24 cellular contexts compared by ENCODE assay signal in genomic region chr7:8068892-8069686, GRCh38.
A peak's percentile ranks its signal among the peaks of the same experiment; 100 is the strongest.
DNase-seq lines count a peak whose midpoint lies in the region; ATAC-seq and TF ChIP-seq lines count a peak whose summit lies in the region.
"Had no signal": no experiment of that assay in that cellular context is flagged by ENCODE, and none has a peak within 500 bp of the region (broad histone marks: within the 10 kb centered on the region; RNA-seq: fewer than 3 reads in every experiment).

No MANE protein-coding gene starts in this region.

- no peak overlapping the region for H3K14ac ChIP-seq in trophoblast cell (ENCODE audit: low read length)

- H3K4me1 ChIP-seq in CD4-positive, CD25-positive, alpha-beta regulatory T cell (ENCODE audit: control insufficient read depth, insufficient read depth, low read length, poor library complexity, severe bottlenecking), result peaks cover 12% of the 10 kb centered on the region
- H3K4me1 ChIP-seq in trophoblast cell (ENCODE audit: control insufficient read depth in 1 of 2, insufficient read depth in 2 of 2, low read length in 2 of 2), result no peaks in the 10 kb centered on the region
- H3K4me1 ChIP-seq: lower lobe of right lung had no signal

- H3K9me3 Mint-ChIP-seq in CD4-positive, CD25-positive, alpha-beta regulatory T cell, result peaks cover 0 to 4% (median 0%) of the 10 kb centered on the region in 7 donors
- H3K9me3 Mint-ChIP-seq in brain, result peaks cover 7 to 27% (median 23%) of the 10 kb centered on the region in 5 experiments
- H3K9me3 Mint-ChIP-seq: activated naive CD4-positive, alpha-beta T cell treated with anti-CD3 and anti-CD28 coated beads for 36 hours; central memory CD8-positive, alpha-beta T cell had no signal

- H3K9me3 ChIP-seq in CD4-positive, CD25-positive, alpha-beta regulatory T cell (ENCODE audit: control insufficient read depth in 2 of 2, low read length in 2 of 2), result no peaks in the 10 kb centered on the region
- peaks cover 2% of the 10 kb centered on the region for H3K9me3 ChIP-seq in trophoblast cell (ENCODE audit: insufficient read depth, low read depth, low read length)
- H3K9me3 ChIP-seq: lower lobe of right lung had no signal

- no peak overlapping the region for H2BK120ac ChIP-seq in trophoblast cell (ENCODE audit: insufficient read depth, low read length, poor library complexity)

- TF ChIP-seq POLR2A in erythroblast (IDR thresholded peaks at IDR 0.05; ENCODE audit: low read length), result no peak

- peaks cover 51% of the 10 kb centered on the region for H3K36me3 ChIP-seq in CD4-positive, CD25-positive, alpha-beta regulatory T cell (ENCODE audit: control insufficient read depth, insufficient read depth, low read length)
- peaks cover 2 to 6% of the 10 kb centered on the region in 2 experiments for H3K36me3 ChIP-seq in trophoblast cell (ENCODE audit: control insufficient read depth in 1 of 2, insufficient read depth in 2 of 2, low read length in 2 of 2)

- no peak overlapping the region for H2AFZ ChIP-seq in trophoblast cell (ENCODE audit: insufficient read depth, low read length, poor library complexity)
- H2AFZ ChIP-seq: GM23248 had no signal

- H2AK5ac ChIP-seq in trophoblast cell (ENCODE audit: low read length), result no peak overlapping the region

- H3K27ac Mint-ChIP-seq in CD4-positive, CD25-positive, alpha-beta regulatory T cell, result peak overlapping the region; percentile 19 to 85 (median 53)
- peak overlapping the region in 4 of 5 experiments; percentile 4 to 75 (median 42) for H3K27ac Mint-ChIP-seq in brain
- H3K27ac Mint-ChIP-seq: activated CD8-positive, alpha-beta T cell treated with anti-CD3 and anti-CD28 coated beads for 36 hours; activated naive CD4-positive, alpha-beta T cell treated with anti-CD3 and anti-CD28 coated beads for 36 hours; T-helper 1 cell treated with Interleukin-12 subunit alpha and Interleukin-12 subunit beta and Interleukin-4 antibody, amounts not matched to agents 30 μg/mL and 1 μg/mL, for 36 hours had no signal

- no peak overlapping the region for H3K4me3 Mint-ChIP-seq in CD4-positive, CD25-positive, alpha-beta regulatory T cell
- no peak overlapping the region for H3K4me3 Mint-ChIP-seq in brain
- H3K4me3 Mint-ChIP-seq: activated CD8-positive, alpha-beta T cell treated with anti-CD3 and anti-CD28 coated beads for 36 hours; activated naive CD4-positive, alpha-beta T cell treated with anti-CD3 and anti-CD28 coated beads for 36 hours; CD14-positive monocyte; central memory CD8-positive, alpha-beta T cell; T-helper 1 cell treated with Interleukin-12 subunit alpha and Interleukin-12 subunit beta and Interleukin-4 antibody, amounts not matched to agents 30 μg/mL and 1 μg/mL, for 36 hours had no signal

- no peaks in the 10 kb centered on the region for H3K27me3 ChIP-seq in CD4-positive, CD25-positive, alpha-beta regulatory T cell (ENCODE audit: control insufficient read depth, insufficient read depth, low read length)
- H3K27me3 ChIP-seq in trophoblast cell (ENCODE audit: insufficient read depth, low read length), result no peaks in the 10 kb centered on the region

- H4K91ac ChIP-seq in trophoblast cell (ENCODE audit: low read depth, low read length), result no peak overlapping the region

- no peak overlapping the region for H3K23ac ChIP-seq in trophoblast cell (ENCODE audit: low read length)

- intact Hi-C loops in left ventricle myocardium superior (cut with micrococcal nuclease), result no loop called here

- peaks cover 51 to 79% (median 62%) of the 10 kb centered on the region in 4 donors for H3K4me1 Mint-ChIP-seq in CD4-positive, CD25-positive, alpha-beta regulatory T cell
- H3K4me1 Mint-ChIP-seq in brain, result peaks cover 37% of the 10 kb centered on the region
- H3K4me1 Mint-ChIP-seq: CD14-positive monocyte had no signal

- no peak overlapping the region for H2BK12ac ChIP-seq in trophoblast cell (ENCODE audit: low read length)

- H2BK5ac ChIP-seq in trophoblast cell (ENCODE audit: low read depth, low read length, poor library complexity), result no peak overlapping the region

- no peak for TF ChIP-seq CTCF in brain (conservative IDR thresholded peaks at IDR 0.05)

- H3K4me2 ChIP-seq in trophoblast cell (ENCODE audit: low read length), result no peak overlapping the region

- no peaks in the 10 kb centered on the region for H3K79me1 ChIP-seq in trophoblast cell (ENCODE audit: low read length)

- H4K12ac ChIP-seq in trophoblast cell (ENCODE audit: low read depth, low read length), result no peak overlapping the region

- no CpG with 5 or more reads among the region's 12 CpGs for WGBS in trophoblast cell (ENCODE audit: extremely low coverage, insufficient coverage, insufficient read length)

- no peaks in the 10 kb centered on the region for H3K27me3 Mint-ChIP-seq in CD4-positive, CD25-positive, alpha-beta regulatory T cell
- H3K27me3 Mint-ChIP-seq in brain, result peaks cover 5% of the 10 kb centered on the region
- H3K27me3 Mint-ChIP-seq: activated CD8-positive, alpha-beta T cell treated with anti-CD3 and anti-CD28 coated beads for 36 hours; central memory CD8-positive, alpha-beta T cell had no signal

- H3K18ac ChIP-seq in trophoblast cell (ENCODE audit: low read length), result no peak overlapping the region

- H3K79me2 ChIP-seq in trophoblast cell (ENCODE audit: control insufficient read depth, insufficient read depth, low read length, poor library complexity), result no peaks in the 10 kb centered on the region

- no peak overlapping the region for H3K9ac ChIP-seq in trophoblast cell (ENCODE audit: low read length)
- H3K9ac ChIP-seq: GM23248 had no signal

- H3K36me3 Mint-ChIP-seq in CD4-positive, CD25-positive, alpha-beta regulatory T cell, result peaks cover 62% of the 10 kb centered on the region
- peaks cover 75% of the 10 kb centered on the region for H3K36me3 Mint-ChIP-seq in brain

- H3K27ac ChIP-seq in CD4-positive, CD25-positive, alpha-beta regulatory T cell (ENCODE audit: insufficient read depth, low read length, poor library complexity, severe bottlenecking), result no peak overlapping the region
- H3K27ac ChIP-seq in trophoblast cell (ENCODE audit: low read depth, low read length), result no peak overlapping the region
- H3K27ac ChIP-seq: GM23248, lower lobe of right lung had no signal

- no peak for ATAC-seq in CD4-positive, CD25-positive, alpha-beta regulatory T cell (ENCODE audit: low read depth in 2 of 2)
- ATAC-seq in left ventricle myocardium superior (peak; percentile 95), GM19035 (IDR thresholded peaks at IDR 0.05; ENCODE audit: unreplicated experiment) (no peak)
- ATAC-seq: activated CD8-positive, alpha-beta T cell treated with anti-CD3 and anti-CD28 coated beads for 36 hours; K562; lower lobe of right lung had no signal

- no peak overlapping the region for H3K4ac ChIP-seq in trophoblast cell (ENCODE audit: low read depth, low read length)

- H4K8ac ChIP-seq in trophoblast cell (ENCODE audit: low read depth, low read length), result no peak overlapping the region

- H3K4me3 ChIP-seq in CD4-positive, CD25-positive, alpha-beta regulatory T cell (ENCODE audit: low read depth, low read length), result peak overlapping the region; percentile 1
- H3K4me3 ChIP-seq in trophoblast cell (ENCODE audit: low read depth, low read length), result peak overlapping the region; percentile 23
- H3K4me3 ChIP-seq: GM23248, K562, lower lobe of right lung had no signal

- no peak for DNase-seq in CD4-positive, CD25-positive, alpha-beta regulatory T cell
- DNase-seq in left ventricle myocardium superior, result peak; percentile 56
- DNase-seq in trophoblast cell, result no peak
- no peak for DNase-seq in activated CD4-positive, CD25-positive, alpha-beta regulatory T cell treated with anti-CD3 and anti-CD28 coated beads, Interleukin-2, amount 50 U/mL, for 72 hours
- no peak for DNase-seq in CD1c-positive myeloid dendritic cell (ENCODE audit: extremely low spot score)
- no peak for DNase-seq in erythroblast (lab: John Stamatoyannopoulos, UW)
- DNase-seq: activated CD8-positive, alpha-beta T cell treated with anti-CD3 and anti-CD28 coated beads for 36 hours; activated naive CD4-positive, alpha-beta T cell treated with anti-CD3 and anti-CD28 coated beads for 36 hours; activated T-cell treated with anti-CD3 and anti-CD28 coated beads, Interleukin-2, amount 50 U/mL, for 1 hour; DMS79; effector memory CD4-positive, alpha-beta T cell; GM23248; lower lobe of right lung; NCI-H1436 treated with DMSO at 0.1 percent for 48 hours; NCI-H2171; SIG-M5; stimulated activated CD4-positive, alpha-beta T cell treated with anti-CD3 and anti-CD28 coated beads, Interleukin-1b, Interleukin-23, amount 100 ng/mL, for 48 hours; stimulated activated naive CD4-positive, alpha-beta T cell had no signal
